In the genomic region with DNA sequence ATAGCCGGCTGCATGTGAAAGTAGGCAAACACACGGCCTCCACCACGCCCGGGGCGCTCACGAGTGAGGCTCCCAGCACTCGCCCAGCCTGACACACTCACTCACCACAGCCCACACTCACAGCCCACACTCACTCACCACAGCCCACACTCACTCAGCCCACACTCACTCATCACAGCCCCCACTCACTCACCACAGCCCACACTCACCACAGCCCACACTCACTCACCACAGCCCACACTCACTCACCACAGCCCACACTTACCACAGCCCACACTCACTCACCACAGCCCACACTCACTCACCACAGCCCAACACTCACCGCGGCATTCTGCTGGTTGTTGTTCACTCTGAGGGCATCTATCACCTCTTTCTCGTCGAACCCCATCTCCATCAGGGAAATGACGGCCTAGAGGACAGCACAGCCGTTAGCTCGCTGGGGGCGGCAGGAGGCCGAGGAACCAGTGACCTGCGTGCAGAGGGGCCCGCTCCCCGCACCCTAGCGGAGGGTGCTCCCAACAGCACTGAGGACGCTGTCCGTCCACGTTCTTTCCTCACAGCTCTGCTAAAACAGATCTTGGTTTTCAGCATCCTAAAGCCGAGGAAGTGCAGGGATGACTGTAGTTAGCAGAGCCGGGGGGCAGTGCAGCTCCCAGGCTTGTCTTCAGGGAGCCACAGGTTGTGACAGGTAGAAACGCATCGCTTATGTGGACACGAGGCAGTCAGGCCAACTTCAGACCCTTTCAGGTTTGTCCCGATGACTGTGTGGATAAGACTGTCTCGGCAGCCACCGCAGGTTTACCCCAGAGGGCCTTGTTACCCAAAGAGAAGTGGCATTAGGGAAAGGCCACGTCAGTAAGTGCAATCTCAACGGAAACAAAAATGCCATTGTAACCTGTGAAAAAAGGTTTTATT, we compare ENCODE assay signal across 12 cellular contexts. TPM values are rescaled to one million over a fixed set of nuclear protein-coding genes. Genes with fewer than 3 reads are reported as not detected.
DNase-seq lines count a peak whose midpoint lies in the region; ATAC-seq and TF ChIP-seq lines count a peak whose summit lies in the region.
"Had no signal": no experiment of that assay in that cellular context is flagged by ENCODE, and none has a peak within 500 bp of the region (broad histone marks: within the 10 kb centered on the region; RNA-seq: fewer than 3 reads in every experiment).

No MANE protein-coding gene starts in this region.

- no peaks in the 10 kb centered on the region for H3K27me3 Mint-ChIP-seq in neural crest cell (ENCODE audit: low read depth)

- no peaks in the 10 kb centered on the region for H3K9me3 Mint-ChIP-seq in neural crest cell

- H3K4me3 ChIP-seq in sigmoid colon: no peak overlapping the region

- TF ChIP-seq CTCF in neural crest cell (conservative IDR thresholded peaks at IDR 0.05) (no peak), sigmoid colon (IDR thresholded peaks at IDR 0.05) (no peak)

- ATAC-seq in HG03135 (IDR thresholded peaks at IDR 0.05; ENCODE audit: unreplicated experiment) (no peak), HG03469 (IDR thresholded peaks at IDR 0.05; ENCODE audit: unreplicated experiment) (no peak)

- H3K27ac ChIP-seq in temporal lobe (ENCODE audit: low read depth, low read length) (peak overlapping the region; percentile 36), sigmoid colon (no peak overlapping the region)
- H3K27ac ChIP-seq: 22Rv1 had no signal

- no peaks in the 10 kb centered on the region for H3K4me1 Mint-ChIP-seq in neural crest cell

- peak; percentile 13 for DNase-seq in NK-92 treated with Interleukin-12 subunit alpha and Interleukin-12 subunit beta, amount 100 ng/mL, for 24 hours (lab: John Stamatoyannopoulos, UW)
- DNase-seq in NK-92 (lab: John Stamatoyannopoulos, UW; ENCODE audit: unreplicated experiment) (no peak), activated T-helper 1 cell treated with Interleukin-2 at 50 U/mL for 16 hours (ENCODE audit: low read depth) (peak; percentile 18), neural crest cell (ENCODE audit: low read depth, low spot score) (no peak), sigmoid colon (no peak)
- DNase-seq: glutamatergic neuron, KG1, NCI-H748 treated with DMSO at 0.1 percent for 48 hours had no signal

- H3K9me3 ChIP-seq in sigmoid colon: no peaks in the 10 kb centered on the region

- whole genome bisulfite sequencing in sigmoid colon, 2 donors: 87 to 89% methylated on average over 33 of the region's 33 CpGs

- no peaks in the 10 kb centered on the region for H3K4me1 ChIP-seq in sigmoid colon

- H3K36me3 Mint-ChIP-seq in neural crest cell (ENCODE audit: low read depth): peaks cover 33% of the 10 kb centered on the region

- no peak for TF ChIP-seq EP300 in sigmoid colon (IDR thresholded peaks at IDR 0.05)

- H3K4me3 Mint-ChIP-seq in neural crest cell: no peak overlapping the region

- intact Hi-C loops in sigmoid colon (cut with DNase I): no loop called here

- peaks cover 35 to 99% (median 54%) of the 10 kb centered on the region in 4 donors for H3K36me3 ChIP-seq in sigmoid colon

- H3K27ac Mint-ChIP-seq in neural crest cell (ENCODE audit: unreplicated experiment): peak overlapping the region; percentile 57

- no peak for TF ChIP-seq POLR2A in sigmoid colon (IDR thresholded peaks at IDR 0.05)

- no peaks in the 10 kb centered on the region for H3K27me3 ChIP-seq in sigmoid colon

RNA-seq across cellular contexts. Expression of a gene that starts 21.6 kb away (rescaled TPM):
- 49.3 and 51.9 TPM in 2 replicates for total RNA-seq in neural crest cell
- total RNA-seq in temporal lobe: 24.6 TPM
- 10 to 100 TPM; 57.4 to 80.9 (median 67.3) TPM for total RNA-seq in sigmoid colon
- polyA plus RNA-seq in sigmoid colon: 10 to 100 TPM; 60.8 to 76.3 (median 71.8) TPM

RNA-seq across cellular contexts. Expression of a gene that starts 32.3 kb away (rescaled TPM):
- total RNA-seq in neural crest cell (79.3 and 80.8 TPM in 2 replicates), temporal lobe (130 TPM), sigmoid colon (10 to 100 TPM; 19.4 to 37.7 (median 21.2) TPM)
- polyA plus RNA-seq in sigmoid colon: 1 to 10 TPM; 2.3 to 6.1 (median 2.4) TPM

Comparison
In these comparisons a context has a peak if more than half of its experiments do, and no peak if none do; other contexts are left out.
1. DNase-seq: peak in NK-92 treated with Interleukin-12 subunit alpha and Interleukin-12 subunit beta, amount 100 ng/mL, for 24 hours (single experiment) and activated T-helper 1 cell treated with Interleukin-2 at 50 U/mL for 16 hours (single experiment); none in NK-92 (single experiment), neural crest cell (single experiment) and sigmoid colon (single experiment).